1 cellular context compared by ENCODE assay signal in the genomic region with DNA sequence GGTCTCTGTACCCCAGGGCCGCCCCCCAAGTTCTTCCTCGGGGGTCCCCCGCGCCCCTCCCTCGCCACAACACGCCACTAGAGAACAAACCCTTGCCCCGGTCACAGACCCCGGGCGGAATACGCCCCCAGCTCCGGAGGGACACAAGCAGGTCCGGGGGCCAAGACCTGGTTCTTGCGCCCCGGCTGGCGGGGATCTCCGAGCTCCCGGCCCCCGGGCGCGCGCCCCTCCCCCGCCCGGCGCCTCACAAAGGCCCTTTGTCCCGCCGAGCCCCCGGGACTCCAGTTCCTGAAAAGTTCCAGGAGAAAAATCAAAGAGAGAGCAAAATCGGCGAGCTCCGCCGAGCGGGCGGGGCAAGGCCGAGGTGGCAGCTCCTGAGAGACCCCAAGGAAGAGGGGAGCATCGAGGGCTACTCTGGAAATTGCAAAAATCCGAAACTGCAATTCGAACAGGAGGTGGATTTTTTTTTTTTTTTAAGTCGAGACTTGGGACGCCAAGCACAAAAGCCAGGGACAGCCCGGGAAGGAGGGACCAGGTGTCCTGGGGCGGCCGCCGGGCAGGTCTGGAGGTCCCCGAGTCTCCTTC.
TF ChIP-seq lines count a peak whose summit lies in the region.

No MANE protein-coding gene starts in this region.

TF ChIP-seq in HepG2, 621 proteins besides CTCF, POLR2A, EP300 and RAD21 (continued from another document):
- TF ChIP-seq MTF2 (CRISPR knock-in tag; IDR thresholded peaks at IDR 0.05; ENCODE audit: borderline replicate concordance) (no peak), ATF3 (CRISPR knock-in tag; IDR thresholded peaks at IDR 0.05) (no peak), ZNF816 (CRISPR knock-in tag; IDR thresholded peaks at IDR 0.05; ENCODE audit: borderline replicate concordance) (no peak), ARID2 (CRISPR knock-in tag; IDR thresholded peaks at IDR 0.05; ENCODE audit: borderline replicate concordance) (no peak), ZBTB8A (CRISPR knock-in tag; IDR thresholded peaks at IDR 0.05; ENCODE audit: borderline replicate concordance, low read depth) (no peak), ZNF570 (CRISPR knock-in tag; IDR thresholded peaks at IDR 0.05; ENCODE audit: borderline replicate concordance) (no peak), ZNF430 (CRISPR knock-in tag; IDR thresholded peaks at IDR 0.05) (no peak), ZNF484 (CRISPR knock-in tag; IDR thresholded peaks at IDR 0.05; ENCODE audit: borderline replicate concordance, low read depth) (no peak), ZNF263 (CRISPR knock-in tag; IDR thresholded peaks at IDR 0.05) (no peak), REL (CRISPR knock-in tag; conservative IDR thresholded peaks at IDR 0.05) (no peak), ZFYVE20 (CRISPR knock-in tag; IDR thresholded peaks at IDR 0.05; ENCODE audit: borderline replicate concordance, low read depth) (no peak), ZFY (CRISPR knock-in tag; IDR thresholded peaks at IDR 0.05) (no peak), ZNF883 (CRISPR knock-in tag; IDR thresholded peaks at IDR 0.05; ENCODE audit: not compliant biosample characterization) (no peak), U2AF2 (IDR thresholded peaks at IDR 0.05; ENCODE audit: low read depth, low read length) (no peak), ZFP36L2 (CRISPR knock-in tag; IDR thresholded peaks at IDR 0.05) (no peak), ZFP82 (CRISPR knock-in tag; IDR thresholded peaks at IDR 0.05; ENCODE audit: borderline replicate concordance) (no peak), ZNF572 (CRISPR knock-in tag; IDR thresholded peaks at IDR 0.05) (no peak), ZZZ3 (CRISPR knock-in tag; IDR thresholded peaks at IDR 0.05; ENCODE audit: borderline replicate concordance) (no peak), SOX13 (IDR thresholded peaks at IDR 0.05) (no peak), SOX13 (CRISPR knock-in tag; conservative IDR thresholded peaks at IDR 0.05 in 1 of 2, IDR thresholded peaks at IDR 0.05 in 1 of 2) (no peak; a peak in 1 of 4 replicates), NCOR1 (IDR thresholded peaks at IDR 0.05; ENCODE audit: borderline replicate concordance, low read length) (peak; percentile 44; the same call in 1 of the 2 replicates), MTERF4 (CRISPR knock-in tag; IDR thresholded peaks at IDR 0.05) (0 out of 2 replicates have a peak, but pooled peaks have one; percentile 21)
- TF ChIP-seq, protein P1, sequence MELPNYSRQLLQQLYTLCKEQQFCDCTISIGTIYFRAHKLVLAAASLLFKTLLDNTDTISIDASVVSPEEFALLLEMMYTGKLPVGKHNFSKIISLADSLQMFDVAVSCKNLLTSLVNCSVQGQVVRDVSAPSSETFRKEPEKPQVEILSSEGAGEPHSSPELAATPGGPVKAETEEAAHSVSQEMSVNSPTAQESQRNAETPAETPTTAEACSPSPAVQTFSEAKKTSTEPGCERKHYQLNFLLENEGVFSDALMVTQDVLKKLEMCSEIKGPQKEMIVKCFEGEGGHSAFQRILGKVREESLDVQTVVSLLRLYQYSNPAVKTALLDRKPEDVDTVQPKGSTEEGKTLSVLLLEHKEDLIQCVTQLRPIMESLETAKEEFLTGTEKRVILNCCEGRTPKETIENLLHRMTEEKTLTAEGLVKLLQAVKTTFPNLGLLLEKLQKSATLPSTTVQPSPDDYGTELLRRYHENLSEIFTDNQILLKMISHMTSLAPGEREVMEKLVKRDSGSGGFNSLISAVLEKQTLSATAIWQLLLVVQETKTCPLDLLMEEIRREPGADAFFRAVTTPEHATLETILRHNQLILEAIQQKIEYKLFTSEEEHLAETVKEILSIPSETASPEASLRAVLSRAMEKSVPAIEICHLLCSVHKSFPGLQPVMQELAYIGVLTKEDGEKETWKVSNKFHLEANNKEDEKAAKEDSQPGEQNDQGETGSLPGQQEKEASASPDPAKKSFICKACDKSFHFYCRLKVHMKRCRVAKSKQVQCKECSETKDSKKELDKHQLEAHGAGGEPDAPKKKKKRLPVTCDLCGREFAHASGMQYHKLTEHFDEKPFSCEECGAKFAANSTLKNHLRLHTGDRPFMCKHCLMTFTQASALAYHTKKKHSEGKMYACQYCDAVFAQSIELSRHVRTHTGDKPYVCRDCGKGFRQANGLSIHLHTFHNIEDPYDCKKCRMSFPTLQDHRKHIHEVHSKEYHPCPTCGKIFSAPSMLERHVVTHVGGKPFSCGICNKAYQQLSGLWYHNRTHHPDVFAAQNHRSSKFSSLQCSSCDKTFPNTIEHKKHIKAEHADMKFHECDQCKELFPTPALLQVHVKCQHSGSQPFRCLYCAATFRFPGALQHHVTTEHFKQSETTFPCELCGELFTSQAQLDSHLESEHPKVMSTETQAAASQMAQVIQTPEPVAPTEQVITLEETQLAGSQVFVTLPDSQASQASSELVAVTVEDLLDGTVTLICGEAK (IDR thresholded peaks at IDR 0.05): no peak
- TF ChIP-seq, protein P1 (CRISPR knock-in tag; IDR thresholded peaks at IDR 0.05): no peak
- TF ChIP-seq, protein P2, sequence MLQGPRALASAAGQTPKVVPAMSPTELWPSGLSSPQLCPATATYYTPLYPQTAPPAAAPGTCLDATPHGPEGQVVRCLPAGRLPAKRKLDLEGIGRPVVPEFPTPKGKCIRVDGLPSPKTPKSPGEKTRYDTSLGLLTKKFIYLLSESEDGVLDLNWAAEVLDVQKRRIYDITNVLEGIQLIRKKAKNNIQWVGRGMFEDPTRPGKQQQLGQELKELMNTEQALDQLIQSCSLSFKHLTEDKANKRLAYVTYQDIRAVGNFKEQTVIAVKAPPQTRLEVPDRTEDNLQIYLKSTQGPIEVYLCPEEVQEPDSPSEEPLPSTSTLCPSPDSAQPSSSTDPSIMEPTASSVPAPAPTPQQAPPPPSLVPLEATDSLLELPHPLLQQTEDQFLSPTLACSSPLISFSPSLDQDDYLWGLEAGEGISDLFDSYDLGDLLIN (CRISPR knock-in tag; IDR thresholded peaks at IDR 0.05; ENCODE audit: borderline replicate concordance): no peak
- TF ChIP-seq, protein P3, sequence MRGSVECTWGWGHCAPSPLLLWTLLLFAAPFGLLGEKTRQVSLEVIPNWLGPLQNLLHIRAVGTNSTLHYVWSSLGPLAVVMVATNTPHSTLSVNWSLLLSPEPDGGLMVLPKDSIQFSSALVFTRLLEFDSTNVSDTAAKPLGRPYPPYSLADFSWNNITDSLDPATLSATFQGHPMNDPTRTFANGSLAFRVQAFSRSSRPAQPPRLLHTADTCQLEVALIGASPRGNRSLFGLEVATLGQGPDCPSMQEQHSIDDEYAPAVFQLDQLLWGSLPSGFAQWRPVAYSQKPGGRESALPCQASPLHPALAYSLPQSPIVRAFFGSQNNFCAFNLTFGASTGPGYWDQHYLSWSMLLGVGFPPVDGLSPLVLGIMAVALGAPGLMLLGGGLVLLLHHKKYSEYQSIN (CRISPR knock-in tag; IDR thresholded peaks at IDR 0.05; ENCODE audit: borderline replicate concordance): no peak
- TF ChIP-seq, protein P4, sequence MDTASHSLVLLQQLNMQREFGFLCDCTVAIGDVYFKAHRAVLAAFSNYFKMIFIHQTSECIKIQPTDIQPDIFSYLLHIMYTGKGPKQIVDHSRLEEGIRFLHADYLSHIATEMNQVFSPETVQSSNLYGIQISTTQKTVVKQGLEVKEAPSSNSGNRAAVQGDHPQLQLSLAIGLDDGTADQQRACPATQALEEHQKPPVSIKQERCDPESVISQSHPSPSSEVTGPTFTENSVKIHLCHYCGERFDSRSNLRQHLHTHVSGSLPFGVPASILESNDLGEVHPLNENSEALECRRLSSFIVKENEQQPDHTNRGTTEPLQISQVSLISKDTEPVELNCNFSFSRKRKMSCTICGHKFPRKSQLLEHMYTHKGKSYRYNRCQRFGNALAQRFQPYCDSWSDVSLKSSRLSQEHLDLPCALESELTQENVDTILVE (CRISPR knock-in tag; IDR thresholded peaks at IDR 0.05): no peak
